Comparison of ENCODE assay signal across 23 cellular contexts in the genomic region with DNA sequence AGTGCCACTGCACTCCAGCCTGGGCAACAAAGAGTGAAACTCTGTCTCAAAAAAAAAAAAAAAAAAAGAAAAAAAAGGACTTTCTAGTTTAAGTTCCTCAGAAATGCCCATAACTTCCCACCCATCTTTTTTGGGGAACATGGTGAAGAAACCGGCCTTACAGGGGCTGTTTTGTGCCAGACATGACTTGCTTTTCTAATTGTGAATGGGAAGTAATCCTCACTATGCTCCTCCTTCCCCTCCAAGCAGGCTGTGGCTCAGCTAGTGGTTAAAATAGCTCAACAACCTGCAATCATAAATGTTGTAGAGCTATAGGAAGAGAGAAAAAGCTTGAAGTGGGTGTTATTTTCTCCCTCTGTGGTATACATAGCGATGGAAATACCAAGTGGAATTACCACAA. TPM values are rescaled to one million over a fixed set of nuclear protein-coding genes. Genes with fewer than 3 reads are reported as not detected.
"Had no signal": no experiment of that assay in that cellular context is flagged by ENCODE, and none has a peak within 500 bp of the region (broad histone marks: within the 10 kb centered on the region; RNA-seq: fewer than 3 reads in every experiment).

No MANE protein-coding gene starts in this region.

- ATAC-seq: esophagus mucosa; gastroesophageal sphincter; left ventricle myocardium superior; mucosa of descending colon; naive thymus-derived CD8-positive, alpha-beta T cell had no signal

- H3K4me1 ChIP-seq: gastroesophageal sphincter, pancreas, sigmoid colon, stomach had no signal

- H3K27ac Mint-ChIP-seq: activated B cell treated with CpG ODN at 0.5 μM for 24 hours; activated CD4-positive, alpha-beta memory T cell treated with anti-CD3 and anti-CD28 coated beads for 36 hours; activated naive CD8-positive, alpha-beta T cell; immature natural killer cell; memory B cell; naive thymus-derived CD8-positive, alpha-beta T cell; stimulated activated effector memory CD8-positive, alpha-beta T cell treated with anti-CD3 and anti-CD28 coated beads, Interleukin-12 subunit alpha, Interleukin-12 subunit beta, amount 100 ng/mL, for 72 hours had no signal

- H3K4me3 ChIP-seq: gastroesophageal sphincter, heart right ventricle, mucosa of descending colon, pancreas, sigmoid colon, stomach had no signal

- H3K4me3 Mint-ChIP-seq: activated B cell treated with CpG ODN at 0.5 μM for 24 hours; activated CD4-positive, alpha-beta memory T cell treated with anti-CD3 and anti-CD28 coated beads for 36 hours; activated naive CD8-positive, alpha-beta T cell; immature natural killer cell; memory B cell; naive thymus-derived CD8-positive, alpha-beta T cell; stimulated activated effector memory CD8-positive, alpha-beta T cell treated with anti-CD3 and anti-CD28 coated beads, Interleukin-12 subunit alpha, Interleukin-12 subunit beta, amount 100 ng/mL, for 72 hours had no signal

- H3K27ac ChIP-seq: gastroesophageal sphincter, heart right ventricle, pancreas, sigmoid colon, stomach had no signal

- H3K36me3 Mint-ChIP-seq: activated CD4-positive, alpha-beta memory T cell treated with anti-CD3 and anti-CD28 coated beads for 36 hours; activated naive CD8-positive, alpha-beta T cell; immature natural killer cell; memory B cell; stimulated activated effector memory CD8-positive, alpha-beta T cell treated with anti-CD3 and anti-CD28 coated beads, Interleukin-12 subunit alpha, Interleukin-12 subunit beta, amount 100 ng/mL, for 72 hours had no signal

- H3K27me3 ChIP-seq: pancreas, sigmoid colon, stomach had no signal

- DNase-seq: activated B cell treated with CpG ODN at 0.5 μM for 24 hours; activated CD4-positive, alpha-beta memory T cell treated with anti-CD3 and anti-CD28 coated beads for 36 hours; activated CD4-positive, alpha-beta T cell treated with anti-CD3 and anti-CD28 coated beads for 4 hours; activated T-cell treated with anti-CD3 and anti-CD28 coated beads for 4 hours; cerebellar nuclear complex; effector CD8-positive, alpha-beta T cell; heart right ventricle; immature natural killer cell; kidney glomerular epithelial cell; left ventricle myocardium superior; mucosa of descending colon; naive thymus-derived CD8-positive, alpha-beta T cell; pancreas; sigmoid colon; stimulated activated CD4-positive, alpha-beta T cell treated with anti-CD3 and anti-CD28 coated beads, Interleukin-4, amount 100 ng/mL, for 24 hours; stomach; trophoblast cell had no signal

- H3K9me3 ChIP-seq: gastroesophageal sphincter, heart right ventricle, mucosa of descending colon, pancreas, sigmoid colon, stomach had no signal

- H3K36me3 ChIP-seq: gastroesophageal sphincter, heart right ventricle, pancreas, sigmoid colon, stomach had no signal

- H3K9me3 Mint-ChIP-seq: activated B cell treated with CpG ODN at 0.5 μM for 24 hours; activated CD4-positive, alpha-beta memory T cell treated with anti-CD3 and anti-CD28 coated beads for 36 hours; memory B cell; stimulated activated effector memory CD8-positive, alpha-beta T cell treated with anti-CD3 and anti-CD28 coated beads, Interleukin-12 subunit alpha, Interleukin-12 subunit beta, amount 100 ng/mL, for 72 hours had no signal

- H3K4me1 Mint-ChIP-seq: activated B cell treated with CpG ODN at 0.5 μM for 24 hours; immature natural killer cell; memory B cell; naive thymus-derived CD8-positive, alpha-beta T cell; stimulated activated effector memory CD8-positive, alpha-beta T cell treated with anti-CD3 and anti-CD28 coated beads, Interleukin-12 subunit alpha, Interleukin-12 subunit beta, amount 100 ng/mL, for 72 hours had no signal

RNA-seq across cellular contexts. Expression of a gene that starts 52.3 kb away (rescaled TPM):
- total RNA-seq: activated B cell treated with CpG ODN at 0.5 μM for 24 hours; activated CD4-positive, alpha-beta memory T cell treated with anti-CD3 and anti-CD28 coated beads for 36 hours; bronchial epithelial cell; esophagus mucosa; gastroesophageal sphincter; left ventricle myocardium superior; mucosa of descending colon; naive thymus-derived CD8-positive, alpha-beta T cell; pancreas; sigmoid colon; stomach had no signal
